In the genomic region with DNA sequence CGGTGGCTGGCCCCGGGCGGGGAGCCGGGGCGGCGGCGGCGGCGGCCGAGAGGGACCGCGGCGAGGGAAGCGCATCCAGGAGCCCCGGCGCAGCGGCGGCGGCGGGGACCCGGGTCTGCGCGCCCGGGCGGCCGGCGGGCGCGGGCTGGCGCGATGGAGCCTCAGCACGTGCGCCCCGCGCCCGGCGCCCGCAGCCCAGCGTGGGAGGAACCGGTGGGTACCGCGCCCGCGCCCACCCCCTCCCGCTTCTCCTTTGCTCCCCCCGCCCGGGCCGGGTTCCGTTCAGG, we compare ENCODE assay signal across 8 cellular contexts. TPM values are rescaled to one million over a fixed set of nuclear protein-coding genes. Genes with fewer than 3 reads are reported as not detected.
DNase-seq lines count a peak whose midpoint lies in the region; ATAC-seq and TF ChIP-seq lines count a peak whose summit lies in the region.

No MANE protein-coding gene starts in this region.

- DNase-seq in NB4 (ENCODE audit: low read depth) (no peak), epithelial cell of proximal tubule (ENCODE audit: low read depth) (no peak), sigmoid colon (no peak), medulla oblongata (ENCODE audit: extremely low spot score) (no peak)
- DNase-seq in activated effector memory CD4-positive, alpha-beta T cell treated with anti-CD3 and anti-CD28 coated beads, Interleukin-2, amount 50 U/mL, for 16 hours = no peak

- H3K9me3 ChIP-seq in sigmoid colon = no peaks in the 10 kb centered on the region

- peaks cover 0 to 19% (median 12%) of the 10 kb centered on the region in 4 donors for H3K4me1 ChIP-seq in sigmoid colon

- WGBS in sigmoid colon, 2 donors = 1 to 2% methylated on average over 49 of the region's 49 CpGs

- TF ChIP-seq CTCF in NB4 (IDR thresholded peaks at IDR 0.05; ENCODE audit: low read depth, low read length) = no peak
- no peak for TF ChIP-seq CTCF in epithelial cell of proximal tubule (conservative IDR thresholded peaks at IDR 0.05; ENCODE audit: low read depth, low read length)
- no peak for TF ChIP-seq CTCF in sigmoid colon (IDR thresholded peaks at IDR 0.05)

- intact Hi-C loops in sigmoid colon (cut with DNase I) = loop anchor here (2.0 to 10.0 kb wide), 5 partner anchors 70 to 976 kb away; a partner anchor contains a TSS

- no peak for TF ChIP-seq POLR2A in NB4 (IDR thresholded peaks at IDR 0.05; ENCODE audit: extremely low read depth, insufficient read length)
- TF ChIP-seq POLR2A in sigmoid colon (IDR thresholded peaks at IDR 0.05) = no peak

- H3K4me3 ChIP-seq in NB4 (ENCODE audit: low read depth, low read length) = peak overlapping the region; percentile 42
- peak overlapping the region; percentile 85 for H3K4me3 ChIP-seq in epithelial cell of proximal tubule (ENCODE audit: low read depth, low read length)
- peak overlapping the region; percentile 71 to 89 (median 86) for H3K4me3 ChIP-seq in sigmoid colon

- peak overlapping the region; percentile 95 to 99 (median 99) for H3K27ac ChIP-seq in sigmoid colon

- ATAC-seq in GM18858 (IDR thresholded peaks at IDR 0.05; ENCODE audit: unreplicated experiment) (peak; percentile 10), HG03354 (IDR thresholded peaks at IDR 0.05; ENCODE audit: poor library complexity, severe bottlenecking, unreplicated experiment) (no peak), GM18517 (IDR thresholded peaks at IDR 0.05; ENCODE audit: unreplicated experiment) (no peak)

- TF ChIP-seq EP300 in sigmoid colon (IDR thresholded peaks at IDR 0.05) = no peak

- no peaks in the 10 kb centered on the region for H3K27me3 ChIP-seq in sigmoid colon

- H3K36me3 ChIP-seq in sigmoid colon = no peaks in the 10 kb centered on the region

RNA-seq across cellular contexts. Expression of a gene that starts 7.8 kb away (rescaled TPM):
- 10.0 and 10.3 TPM in 2 replicates for total RNA-seq in epithelial cell of proximal tubule
- 10 to 100 TPM; 13.9 to 23.3 (median 17.0) TPM for total RNA-seq in sigmoid colon
- polyA plus RNA-seq in sigmoid colon = 1 to 10 TPM; 1.2 to 3.5 (median 1.4) TPM
